1 cellular context compared by ENCODE assay signal in genomic region chr9:72855890-72856523, GRCh38.
TF ChIP-seq lines count a peak whose summit lies in the region.

No MANE protein-coding gene starts in this region.

TF ChIP-seq in HCT116, 20 proteins besides CTCF, POLR2A, EP300 and RAD21 (continued from another document):
- no peak for TF ChIP-seq SIN3A (IDR thresholded peaks at IDR 0.05; ENCODE audit: low read depth)
- TF ChIP-seq ZNF274 (IDR thresholded peaks at IDR 0.05; ENCODE audit: low read depth, low read length): no peak
- no peak for TF ChIP-seq CBX3 (IDR thresholded peaks at IDR 0.05; ENCODE audit: low read depth)
- no peak for TF ChIP-seq POLR2AphosphoS5 (IDR thresholded peaks at IDR 0.05; ENCODE audit: low read depth, low read length)
- TF ChIP-seq CEBPB (IDR thresholded peaks at IDR 0.05; ENCODE audit: low read depth): no peak
